ENCODE assay signal across 8 cellular contexts in genomic region chr1:32538887-32539583, GRCh38. TPM values are rescaled to one million over a fixed set of nuclear protein-coding genes. Genes with fewer than 3 reads are reported as not detected.
DNase-seq lines count a peak whose midpoint lies in the region; ATAC-seq and TF ChIP-seq lines count a peak whose summit lies in the region.

Gene ZBTB8A, plus strand, starts transcription at chr1:32539427. Its CDS starts 53,505 bp downstream, at chr1:32592932.

- TF ChIP-seq CTCF in Caco-2 (IDR thresholded peaks at IDR 0.05; ENCODE audit: insufficient read depth in 1 of 2, low read depth in 1 of 2, low read length in 1 of 2, severe bottlenecking in 1 of 2, unreplicated experiment in 1 of 2) (no peak), retinal pigment epithelial cell (conservative IDR thresholded peaks at IDR 0.05; ENCODE audit: low read depth, low read length) (no peak)

- H3K27me3 Mint-ChIP-seq in Caco-2 (ENCODE audit: insufficient read depth, unreplicated experiment): no peaks in the 10 kb centered on the region

- no peaks in the 10 kb centered on the region for H3K9me3 ChIP-seq in Caco-2
- no peaks in the 10 kb centered on the region for H3K9me3 ChIP-seq in HUES64 (ENCODE audit: insufficient read depth, low read depth, low read length)

- no peaks in the 10 kb centered on the region for H3K36me3 Mint-ChIP-seq in Caco-2 (ENCODE audit: insufficient read depth, unreplicated experiment)

- peak within 1 kb of the TSS; percentile 87 for H3K9ac ChIP-seq in HUES64 (ENCODE audit: low read depth, low read length)

- peaks cover 6% of the 10 kb centered on the region for H3K4me1 Mint-ChIP-seq in Caco-2 (ENCODE audit: low read depth, unreplicated experiment)

- TSS peak; percentile 74 for BruUV-seq in Caco-2 (replicated peaks; lab: Mats Ljungman, UMichigan)

- H3K9me3 Mint-ChIP-seq in Caco-2 (ENCODE audit: unreplicated experiment): no peaks in the 10 kb centered on the region

- H3K4me3 ChIP-seq in Caco-2 (ENCODE audit: low read depth, low read length): peak within 1 kb of the TSS; percentile 58
- peak within 1 kb of the TSS; percentile 69 for H3K4me3 ChIP-seq in HUES64 (ENCODE audit: low read length)
- H3K4me3 ChIP-seq in iPS-11a (ENCODE audit: low read depth, low read length): peak within 1 kb of the TSS; percentile 85
- H3K4me3 ChIP-seq in retinal pigment epithelial cell (ENCODE audit: low read length): peak within 1 kb of the TSS; percentile 67

- no peak for ATAC-seq in GM18873 (IDR thresholded peaks at IDR 0.05; ENCODE audit: low FRiP score, unreplicated experiment)
- no peak for ATAC-seq in GM18907 (IDR thresholded peaks at IDR 0.05; ENCODE audit: unreplicated experiment)

- H3K4me1 ChIP-seq in Caco-2: peaks cover 6% of the 10 kb centered on the region; the same call in 1 of the 2 replicates
- H3K4me1 ChIP-seq in HUES64 (ENCODE audit: insufficient read depth, low read length): peaks cover 6% of the 10 kb centered on the region; the same call in 1 of the 2 replicates

- POLR2A ChIA-PET in Caco-2 (lab: Charles Lee): no interaction called here

- DNase-seq in Caco-2 (peak; percentile 40 to 51), RPMI7951 (ENCODE audit: low read depth) (peak; percentile 69), brain pericyte (ENCODE audit: low read depth, low spot score) (peak; percentile 18), retinal pigment epithelial cell (ENCODE audit: low read depth) (no peak)

- peak within 1 kb of the TSS; percentile 57; the same call in 1 of the 2 replicates for H3K27ac ChIP-seq in HUES64 (ENCODE audit: low read depth, low read length)

- CTCF ChIA-PET in Caco-2 (lab: Charles Lee): interaction anchor here (1.4 kb wide), 1 partner anchor 19 kb away, joined by 4 read pairs; no protein-coding TSS in a partner anchor

- peak within 1 kb of the TSS; percentile 84 for H3K4me3 Mint-ChIP-seq in Caco-2 (ENCODE audit: unreplicated experiment)

- H3K27ac Mint-ChIP-seq in Caco-2 (ENCODE audit: unreplicated experiment): peak within 1 kb of the TSS; percentile 77

- no peaks in the 10 kb centered on the region for H3K27me3 ChIP-seq in Caco-2 (replicated peaks; ENCODE audit: control insufficient read depth, insufficient read depth, low read length)
- peaks cover 9% of the 10 kb centered on the region; the same call in 1 of the 2 replicates for H3K27me3 ChIP-seq in HUES64 (ENCODE audit: insufficient read depth, low read length)

- no peaks in the 10 kb centered on the region for H3K36me3 ChIP-seq in Caco-2 (ENCODE audit: control insufficient read depth, insufficient read depth, low read length)
- no peaks in the 10 kb centered on the region; the same call in 1 of the 2 replicates for H3K36me3 ChIP-seq in HUES64 (ENCODE audit: insufficient read depth, low read length)

- under 1% methylated on average over 32 of the region's 33 CpGs for WGBS in HUES64

- intact Hi-C loops in Caco-2 (cut with micrococcal nuclease; ENCODE audit: unreplicated experiment): no loop called here

RNA-seq across cellular contexts. Expression of gene ZBTB8A, which starts in this region (rescaled TPM):
- total RNA-seq in Caco-2 (2022): 3.2 and 3.7 TPM in 2 replicates
- 9.5 TPM for polyA plus RNA-seq in HUES64 (2013, experiment 1 of 2)
- 9.4 TPM for polyA plus RNA-seq in HUES64 (2013, experiment 2 of 2)
- total RNA-seq in RPMI7951 (2014; rRNA removed; shearing (Covaris generic)): 5.5 and 6.7 TPM in 2 replicates
